ENCODE assay signal across 8 cellular contexts in the genomic region with DNA sequence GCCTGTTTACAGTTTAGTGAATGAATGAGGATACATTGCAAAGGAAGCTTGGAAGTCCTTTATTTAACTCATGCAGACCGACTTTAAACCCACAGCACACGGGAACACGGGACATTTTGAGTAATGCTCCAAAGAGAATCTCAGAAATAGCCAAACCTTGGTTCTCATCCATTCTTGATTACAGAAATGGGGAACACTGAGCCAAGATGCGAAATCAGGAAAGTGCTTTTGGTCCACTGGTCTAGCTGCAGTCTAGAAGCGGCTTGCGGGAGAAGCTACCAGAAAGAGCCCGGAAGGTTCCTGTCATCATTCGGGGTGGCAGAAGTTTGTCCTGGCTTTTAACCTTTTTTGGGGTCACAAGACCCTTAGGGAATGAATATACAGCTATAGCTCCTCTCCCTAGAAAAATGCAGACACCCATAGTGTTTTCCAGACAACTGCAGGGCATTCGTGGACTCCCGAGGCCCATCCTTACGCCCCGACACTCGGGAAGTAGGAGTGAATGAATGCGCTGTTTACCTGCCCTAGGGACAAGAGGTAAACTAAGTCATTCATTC. TPM values are rescaled to one million over a fixed set of nuclear protein-coding genes. Genes with fewer than 3 reads are reported as not detected.
DNase-seq lines count a peak whose midpoint lies in the region; ATAC-seq and TF ChIP-seq lines count a peak whose summit lies in the region.

No MANE protein-coding gene starts in this region.

- H3K27ac Mint-ChIP-seq in Caco-2 (ENCODE audit: unreplicated experiment) (peak overlapping the region; percentile 6), endodermal cell (peak overlapping the region; percentile 52)

- H3K36me3 Mint-ChIP-seq in Caco-2 (ENCODE audit: insufficient read depth, unreplicated experiment) (peaks cover 12% of the 10 kb centered on the region), endodermal cell (ENCODE audit: low read depth) (peaks cover 2% of the 10 kb centered on the region)

- H3K4me2 ChIP-seq in OCI-LY1 (ENCODE audit: low read length) = peak overlapping the region; percentile 97

- no peak for ATAC-seq in GM19452 (IDR thresholded peaks at IDR 0.05; ENCODE audit: unreplicated experiment)
- ATAC-seq in HG03469 (IDR thresholded peaks at IDR 0.05; ENCODE audit: unreplicated experiment) = no peak

- peaks cover 7% of the 10 kb centered on the region for H3K4me1 Mint-ChIP-seq in Caco-2 (ENCODE audit: low read depth, unreplicated experiment)
- peaks cover 23% of the 10 kb centered on the region for H3K4me1 Mint-ChIP-seq in endodermal cell

- TSS peak; percentile 91 for BruUV-seq in Caco-2 (replicated peaks; lab: Mats Ljungman, UMichigan)

- H3F3A ChIP-seq in OCI-LY1 (ENCODE audit: insufficient read depth, low read length) = no peaks in the 10 kb centered on the region

- no peaks in the 10 kb centered on the region for H4K20me1 ChIP-seq in OCI-LY1 (ENCODE audit: insufficient read depth, low read length)

- peak overlapping the region; percentile 92 for H3K4me3 Mint-ChIP-seq in Caco-2 (ENCODE audit: unreplicated experiment)
- peak overlapping the region; percentile 76 for H3K4me3 Mint-ChIP-seq in endodermal cell

- no peaks in the 10 kb centered on the region for H3K9me2 ChIP-seq in OCI-LY1 (ENCODE audit: low read depth, low read length)

- peak overlapping the region; percentile 54 for H3K27ac ChIP-seq in OCI-LY1 (ENCODE audit: low read depth, low read length, poor library complexity, severe bottlenecking)
- no peak overlapping the region for H3K27ac ChIP-seq in endodermal cell (ENCODE audit: low read depth, low read length)
- H3K27ac ChIP-seq in neutrophil = peak overlapping the region; percentile 80

- H3K9me3 Mint-ChIP-seq in Caco-2 (ENCODE audit: unreplicated experiment) (no peaks in the 10 kb centered on the region), endodermal cell (no peaks in the 10 kb centered on the region)

- H3K36me3 ChIP-seq in Caco-2 (ENCODE audit: control insufficient read depth, insufficient read depth, low read length) (no peaks in the 10 kb centered on the region), OCI-LY1 (ENCODE audit: insufficient read depth, low read length) (no peaks in the 10 kb centered on the region; the same call in 1 of the 2 replicates), endodermal cell (ENCODE audit: control insufficient read depth, insufficient read depth, low read length) (no peaks in the 10 kb centered on the region), neutrophil (no peaks in the 10 kb centered on the region)

- H3K27me3 ChIP-seq in Caco-2 (replicated peaks; ENCODE audit: control insufficient read depth, insufficient read depth, low read length) (no peaks in the 10 kb centered on the region), OCI-LY1 (ENCODE audit: insufficient read depth, low read length) (no peaks in the 10 kb centered on the region), endodermal cell (ENCODE audit: control insufficient read depth, insufficient read depth, low read length, poor library complexity, severe bottlenecking) (no peaks in the 10 kb centered on the region), neutrophil (peaks cover 20% of the 10 kb centered on the region)

- intact Hi-C loops in Caco-2 (cut with micrococcal nuclease; ENCODE audit: unreplicated experiment) = no loop called here

- H2AFZ ChIP-seq in OCI-LY1 (ENCODE audit: low read length) = peak overlapping the region; percentile 92; the same call in 1 of the 2 replicates

- peak overlapping the region; percentile 91 for H3K4me3 ChIP-seq in Caco-2 (ENCODE audit: low read depth, low read length)
- peak overlapping the region; percentile 87 for H3K4me3 ChIP-seq in OCI-LY1 (ENCODE audit: low read depth, low read length, poor library complexity, severe bottlenecking)
- H3K4me3 ChIP-seq in endodermal cell (ENCODE audit: low read length) = peak overlapping the region; percentile 91
- H3K4me3 ChIP-seq in neutrophil (ENCODE audit: low read depth in 1 of 2, low read length in 1 of 2) = peak overlapping the region; percentile 73 to 94

- 61 to 87% methylated on average over 8 to 14 of the region's 14 CpGs for WGBS in endodermal cell (ENCODE audit: insufficient coverage in 1 of 2, insufficient read length in 1 of 2), 2 experiments

- POLR2A ChIA-PET in Caco-2 (lab: Charles Lee) = interaction anchor here (0.5 to 0.6 kb wide), 3 partner anchors 34 to 1179 kb away, joined by 3 to 5 read pairs (median 3); no protein-coding TSS in a partner anchor

- H3K9me3 ChIP-seq in Caco-2 (no peaks in the 10 kb centered on the region), OCI-LY1 (ENCODE audit: low read length) (no peaks in the 10 kb centered on the region), endodermal cell (ENCODE audit: control insufficient read depth, low read length) (no peaks in the 10 kb centered on the region), neutrophil (no peaks in the 10 kb centered on the region)

- CTCF ChIA-PET in Caco-2 (lab: Charles Lee) = interaction anchor here (0.7 to 0.9 kb wide), 3 partner anchors 41 to 345 kb away, joined by 3 to 4 read pairs (median 4); no protein-coding TSS in a partner anchor

- TF ChIP-seq CTCF in Caco-2 (IDR thresholded peaks at IDR 0.05; ENCODE audit: insufficient read depth in 1 of 2, low read depth in 1 of 2, low read length in 1 of 2, severe bottlenecking in 1 of 2, unreplicated experiment in 1 of 2) = no peak
- TF ChIP-seq CTCF in OCI-LY1 (IDR thresholded peaks at IDR 0.05; ENCODE audit: low read length) = no peak
- TF ChIP-seq CTCF in endodermal cell (conservative IDR thresholded peaks at IDR 0.05) = no peak
- no peak for TF ChIP-seq CTCF in neutrophil (IDR thresholded peaks at IDR 0.05)

- DNase-seq in Caco-2 = no peak
- DNase-seq in endodermal cell = no peak
- no peak for DNase-seq in NCI-H128 (lab: John Stamatoyannopoulos, UW; ENCODE audit: unreplicated experiment)
- no peak for DNase-seq in T1000 (lab: John Stamatoyannopoulos, UW)

- H3K9ac ChIP-seq in OCI-LY1 (ENCODE audit: low read length) = peak overlapping the region; percentile 95
- H3K9ac ChIP-seq in endodermal cell (ENCODE audit: extremely low read depth, low read length, poor library complexity, severe bottlenecking) = peak overlapping the region; percentile 42

- H3K27me3 Mint-ChIP-seq in Caco-2 (ENCODE audit: insufficient read depth, unreplicated experiment) (no peaks in the 10 kb centered on the region), endodermal cell (ENCODE audit: insufficient read depth) (peaks cover 11% of the 10 kb centered on the region)

- no peaks in the 10 kb centered on the region for H3K79me2 ChIP-seq in OCI-LY1 (ENCODE audit: insufficient read depth, low read length)

- H3K4me1 ChIP-seq in Caco-2 (no peaks in the 10 kb centered on the region), OCI-LY1 (ENCODE audit: insufficient read depth, low read length, severe bottlenecking) (peaks cover 49% of the 10 kb centered on the region), endodermal cell (ENCODE audit: control insufficient read depth, insufficient read depth, low read length) (peaks cover 4% of the 10 kb centered on the region), neutrophil (ENCODE audit: control insufficient read depth in 1 of 2, insufficient read depth in 1 of 2, low read depth in 1 of 2, low read length in 1 of 2) (peaks cover 14 to 16% of the 10 kb centered on the region in 2 experiments)

RNA-seq across cellular contexts. Expression of a gene that starts 0.5 kb away (rescaled TPM):
- 25.7 and 26.7 TPM in 2 replicates for total RNA-seq in Caco-2 (2022)
- 10 to 100 TPM; 21.2 to 21.8 TPM for total RNA-seq in endodermal cell
- 20.7 TPM for polyA plus RNA-seq in endodermal cell (2013, experiment 1 of 2)
- polyA plus RNA-seq in endodermal cell (2013, experiment 2 of 2) = 18.7 TPM
